21 cellular contexts compared by ENCODE assay signal in genomic region chr17:31481783-31482081, GRCh38.
DNase-seq lines count a peak whose midpoint lies in the region; ATAC-seq and TF ChIP-seq lines count a peak whose summit lies in the region.
"Had no signal": no experiment of that assay in that cellular context is flagged by ENCODE, and none has a peak within 500 bp of the region (broad histone marks: within the 10 kb centered on the region; RNA-seq: fewer than 3 reads in every experiment).

No MANE protein-coding gene starts in this region.

- H3K79me2 ChIP-seq in PC-9 (ENCODE audit: low read depth) = no peaks in the 10 kb centered on the region

- H3K4me2 ChIP-seq in PC-9 = peak overlapping the region; percentile 27
- H3K4me2 ChIP-seq: BLaER1 treated with 17β-estradiol and CSF1 and Interleukin-3, amounts not matched to agents 10 nM and 100 nM; KMS-11 had no signal

- no peaks in the 10 kb centered on the region for H3K27me3 ChIP-seq in PC-9 (ENCODE audit: insufficient read depth, low read depth)
- H3K27me3 ChIP-seq: BLaER1 treated with 17β-estradiol and CSF1 and Interleukin-3, amounts not matched to agents 10 nM and 100 nM had no signal

- no peak overlapping the region for H3K4me3 Mint-ChIP-seq in activated CD4-positive, alpha-beta memory T cell treated with anti-CD3 and anti-CD28 coated beads for 36 hours
- H3K4me3 Mint-ChIP-seq in activated CD4-positive, alpha-beta memory T cell treated with anti-CD3 and anti-CD28 coated beads, Interleukin-2, amount 10 ng/mL, durations not matched to agents 7 days and 5 days = no peak overlapping the region
- no peak overlapping the region for H3K4me3 Mint-ChIP-seq in stimulated activated effector memory CD8-positive, alpha-beta T cell treated with anti-CD3 and anti-CD28 coated beads, Interleukin-12 subunit alpha, Interleukin-12 subunit beta, amount 100 ng/mL, for 72 hours
- H3K4me3 Mint-ChIP-seq: CD4-positive, alpha-beta T cell; IgD-negative memory B cell had no signal

- intact Hi-C loops in activated CD4-positive, alpha-beta memory T cell treated with anti-CD3 and anti-CD28 coated beads for 36 hours (cut with micrococcal nuclease) = loop anchor here (1.0 kb wide), 1 partner anchor 12 kb away; no protein-coding TSS in a partner anchor
- intact Hi-C loops in PC-9 (cut with micrococcal nuclease; ENCODE audit: unreplicated experiment) = loop anchor here (10.0 kb wide), 1 partner anchor 47 kb away; no protein-coding TSS in a partner anchor

- no peaks in the 10 kb centered on the region for H3K9me2 ChIP-seq in PC-9 (ENCODE audit: insufficient read depth)

- H3K36me3 Mint-ChIP-seq in activated CD4-positive, alpha-beta memory T cell treated with anti-CD3 and anti-CD28 coated beads for 36 hours = no peaks in the 10 kb centered on the region
- no peaks in the 10 kb centered on the region for H3K36me3 Mint-ChIP-seq in activated CD4-positive, alpha-beta memory T cell treated with anti-CD3 and anti-CD28 coated beads, Interleukin-2, amount 10 ng/mL, durations not matched to agents 7 days and 5 days (ENCODE audit: low read depth)
- no peaks in the 10 kb centered on the region for H3K36me3 Mint-ChIP-seq in stimulated activated effector memory CD8-positive, alpha-beta T cell treated with anti-CD3 and anti-CD28 coated beads, Interleukin-12 subunit alpha, Interleukin-12 subunit beta, amount 100 ng/mL, for 72 hours
- H3K36me3 Mint-ChIP-seq: IgD-negative memory B cell had no signal

- no TSS peak for BruUV-seq in PC-9 (replicated peaks; lab: Mats Ljungman, UMichigan)

- H3K27ac ChIP-seq in PC-9 = no peak overlapping the region
- H3K27ac ChIP-seq: BLaER1 treated with 17β-estradiol and CSF1 and Interleukin-3, amounts not matched to agents 10 nM and 100 nM; KMS-11; RWPE1 had no signal

- H3K36me3 ChIP-seq in PC-9 (ENCODE audit: low read depth) = no peaks in the 10 kb centered on the region
- H3K36me3 ChIP-seq: BLaER1 treated with 17β-estradiol and CSF1 and Interleukin-3, amounts not matched to agents 10 nM and 100 nM had no signal

- peaks cover 7% of the 10 kb centered on the region for H3K4me1 Mint-ChIP-seq in activated CD4-positive, alpha-beta memory T cell treated with anti-CD3 and anti-CD28 coated beads for 36 hours (ENCODE audit: low read depth)
- H3K4me1 Mint-ChIP-seq in activated CD4-positive, alpha-beta memory T cell treated with anti-CD3 and anti-CD28 coated beads, Interleukin-2, amount 10 ng/mL, durations not matched to agents 7 days and 5 days = peaks cover 3% of the 10 kb centered on the region
- H3K4me1 Mint-ChIP-seq in stimulated activated effector memory CD8-positive, alpha-beta T cell treated with anti-CD3 and anti-CD28 coated beads, Interleukin-12 subunit alpha, Interleukin-12 subunit beta, amount 100 ng/mL, for 72 hours = peaks cover 15% of the 10 kb centered on the region

- no peak overlapping the region for H2AFZ ChIP-seq in PC-9

- CTCF ChIA-PET in activated CD4-positive, alpha-beta memory T cell treated with anti-CD3 and anti-CD28 coated beads for 36 hours (lab: Charles Lee) = no interaction called here
- CTCF ChIA-PET in activated CD4-positive, alpha-beta memory T cell treated with anti-CD3 and anti-CD28 coated beads, Interleukin-2, amount 10 ng/mL, durations not matched to agents 7 days and 5 days (lab: Charles Lee) = no interaction called here
- CTCF ChIA-PET in PC-9 (lab: Charles Lee) = no interaction called here

- H3K27me3 Mint-ChIP-seq in activated CD4-positive, alpha-beta memory T cell treated with anti-CD3 and anti-CD28 coated beads for 36 hours = no peaks in the 10 kb centered on the region
- H3K27me3 Mint-ChIP-seq in activated CD4-positive, alpha-beta memory T cell treated with anti-CD3 and anti-CD28 coated beads, Interleukin-2, amount 10 ng/mL, durations not matched to agents 7 days and 5 days = peaks cover 6% of the 10 kb centered on the region
- H3K27me3 Mint-ChIP-seq: CD4-positive, alpha-beta T cell had no signal

- H3K4me3 ChIP-seq in PC-9 = no peak overlapping the region
- no peak overlapping the region for H3K4me3 ChIP-seq in epithelial cell of esophagus (ENCODE audit: low read length)
- H3K4me3 ChIP-seq: BLaER1 treated with 17β-estradiol and CSF1 and Interleukin-3, amounts not matched to agents 10 nM and 100 nM had no signal

- H3K9me3 ChIP-seq in PC-9 (ENCODE audit: insufficient read depth, low read depth) = no peaks in the 10 kb centered on the region
- H3K9me3 ChIP-seq: BLaER1 treated with 17β-estradiol and CSF1 and Interleukin-3, amounts not matched to agents 10 nM and 100 nM had no signal

- no peak for TF ChIP-seq CTCF in PC-9 (conservative IDR thresholded peaks at IDR 0.05)
- TF ChIP-seq CTCF in epithelial cell of esophagus (IDR thresholded peaks at IDR 0.05; ENCODE audit: insufficient read depth, low read depth, low read length, missing control alignments) = no peak

- no peaks in the 10 kb centered on the region for H4K20me1 ChIP-seq in PC-9 (ENCODE audit: insufficient read depth)
- H4K20me1 ChIP-seq: BLaER1 treated with 17β-estradiol and CSF1 and Interleukin-3, amounts not matched to agents 10 nM and 100 nM had no signal

- H3K9me3 Mint-ChIP-seq in activated CD4-positive, alpha-beta memory T cell treated with anti-CD3 and anti-CD28 coated beads for 36 hours = no peaks in the 10 kb centered on the region
- H3K9me3 Mint-ChIP-seq in activated CD4-positive, alpha-beta memory T cell treated with anti-CD3 and anti-CD28 coated beads, Interleukin-2, amount 10 ng/mL, durations not matched to agents 7 days and 5 days = no peaks in the 10 kb centered on the region
- no peaks in the 10 kb centered on the region for H3K9me3 Mint-ChIP-seq in stimulated activated effector memory CD8-positive, alpha-beta T cell treated with anti-CD3 and anti-CD28 coated beads, Interleukin-12 subunit alpha, Interleukin-12 subunit beta, amount 100 ng/mL, for 72 hours
- H3K9me3 Mint-ChIP-seq: CD4-positive, alpha-beta T cell; IgD-negative memory B cell had no signal

- peak overlapping the region; percentile 9 for H3K27ac Mint-ChIP-seq in activated CD4-positive, alpha-beta memory T cell treated with anti-CD3 and anti-CD28 coated beads for 36 hours
- no peak overlapping the region for H3K27ac Mint-ChIP-seq in activated CD4-positive, alpha-beta memory T cell treated with anti-CD3 and anti-CD28 coated beads, Interleukin-2, amount 10 ng/mL, durations not matched to agents 7 days and 5 days
- peak overlapping the region; percentile 61 for H3K27ac Mint-ChIP-seq in stimulated activated effector memory CD8-positive, alpha-beta T cell treated with anti-CD3 and anti-CD28 coated beads, Interleukin-12 subunit alpha, Interleukin-12 subunit beta, amount 100 ng/mL, for 72 hours
- H3K27ac Mint-ChIP-seq: CD4-positive, alpha-beta T cell; IgD-negative memory B cell had no signal

- no peak for DNase-seq in activated CD4-positive, alpha-beta memory T cell treated with anti-CD3 and anti-CD28 coated beads for 36 hours
- no peak for DNase-seq in activated CD4-positive, alpha-beta memory T cell treated with anti-CD3 and anti-CD28 coated beads, Interleukin-2, amount 10 ng/mL, durations not matched to agents 7 days and 5 days
- DNase-seq in PC-9 (peak in 1 of 2 experiments; percentile 54), epithelial cell of esophagus (ENCODE audit: low read depth) (peak; percentile 55), NCI-H446 (lab: John Stamatoyannopoulos, UW) (no peak), ecto neural progenitor cell (ENCODE audit: low spot score) (no peak)
- DNase-seq in stimulated activated effector memory CD8-positive, alpha-beta T cell treated with anti-CD3 and anti-CD28 coated beads, Interleukin-12 subunit alpha, Interleukin-12 subunit beta, amount 100 ng/mL, for 72 hours (ENCODE audit: low spot score in 2 of 2) = no peak
- DNase-seq: AML-193; CD4-positive, alpha-beta T cell; DMS53; NCI-H1048; NCI-H1417; NCI-H1694; NCI-H2029 treated with DMSO at 0.1 percent for 48 hours; NCI-H526 treated with DMSO at 0.1 percent for 48 hours; SHP77 treated with DMSO at 0.1 percent for 48 hours had no signal

- peaks cover 19% of the 10 kb centered on the region for H3F3A ChIP-seq in PC-9 (ENCODE audit: insufficient read depth, low read depth)

- POLR2A ChIA-PET in activated CD4-positive, alpha-beta memory T cell treated with anti-CD3 and anti-CD28 coated beads for 36 hours (lab: Charles Lee) = interaction anchor here (0.6 kb wide), 1 partner anchor 21 kb away, joined by 4 read pairs; no protein-coding TSS in a partner anchor
- POLR2A ChIA-PET in activated CD4-positive, alpha-beta memory T cell treated with anti-CD3 and anti-CD28 coated beads, Interleukin-2, amount 10 ng/mL, durations not matched to agents 7 days and 5 days (lab: Charles Lee) = interaction anchor here (3.6 kb wide), 1 partner anchor 12 kb away, joined by 17 read pairs; no protein-coding TSS in a partner anchor
- POLR2A ChIA-PET in PC-9 (lab: Charles Lee; ENCODE audit: unreplicated experiment) = no interaction called here

- H3K4me1 ChIP-seq in PC-9 (replicated peaks; ENCODE audit: insufficient read depth) = peaks cover 28% of the 10 kb centered on the region

- peak; percentile 71 for ATAC-seq in stimulated activated effector memory CD8-positive, alpha-beta T cell treated with anti-CD3 and anti-CD28 coated beads, Interleukin-12 subunit alpha, Interleukin-12 subunit beta, amount 100 ng/mL, for 72 hours
- ATAC-seq: Panc1 had no signal
